ENCODE assay signal across 8 cellular contexts in the genomic region with DNA sequence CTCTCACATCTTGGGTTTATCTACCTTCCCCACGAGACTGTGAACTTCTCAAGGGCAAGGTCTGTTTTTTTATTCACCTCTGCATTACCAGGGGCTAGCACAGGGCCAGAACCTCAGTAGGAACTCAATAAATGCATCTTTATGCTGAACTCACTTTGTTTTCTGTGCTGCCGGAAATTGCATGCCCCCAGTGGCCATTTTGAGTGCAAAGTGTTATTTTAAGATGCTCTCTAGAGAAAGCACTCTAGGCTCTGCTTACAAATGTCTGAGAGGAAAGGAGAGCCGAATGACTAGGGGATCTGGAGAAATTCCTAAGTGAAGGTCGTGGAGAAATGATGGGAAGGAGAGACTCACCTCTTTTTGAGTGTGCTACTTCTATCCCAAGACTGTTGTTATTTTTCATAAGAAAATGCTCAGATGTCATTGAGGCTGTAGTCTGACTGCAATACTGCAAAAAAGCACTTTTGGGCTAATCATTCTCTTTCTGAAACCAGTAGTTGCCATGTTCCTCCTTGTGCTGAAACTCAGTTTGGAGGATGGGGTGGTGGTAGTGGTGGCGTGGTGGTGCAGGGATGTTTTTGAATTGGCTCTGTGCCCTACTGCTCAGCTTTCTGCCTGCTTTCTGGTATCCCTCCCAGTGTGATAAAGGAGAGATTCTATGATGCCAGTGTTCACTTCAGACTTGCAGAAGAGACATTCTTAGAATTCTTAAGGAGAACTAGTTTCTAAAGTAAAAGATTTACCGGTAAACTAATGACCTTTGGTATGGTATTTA. TPM values are rescaled to one million over a fixed set of nuclear protein-coding genes. Genes with fewer than 3 reads are reported as not detected.
DNase-seq lines count a peak whose midpoint lies in the region; ATAC-seq and TF ChIP-seq lines count a peak whose summit lies in the region.

No MANE protein-coding gene starts in this region.

- H3K9me3 ChIP-seq in PC-9 (ENCODE audit: insufficient read depth, low read depth) (no peaks in the 10 kb centered on the region), tibial artery (no peaks in the 10 kb centered on the region)

- no peaks in the 10 kb centered on the region for H3F3A ChIP-seq in PC-9 (ENCODE audit: insufficient read depth, low read depth)

- TF ChIP-seq CTCF in PC-9 (conservative IDR thresholded peaks at IDR 0.05): peak; percentile 48; the same call in 1 of the 2 replicates
- TF ChIP-seq CTCF in tibial artery (IDR thresholded peaks at IDR 0.05): peak in 1 of 2 experiments; percentile 32

- no peaks in the 10 kb centered on the region for H4K20me1 ChIP-seq in PC-9 (ENCODE audit: insufficient read depth)

- H3K27me3 ChIP-seq in PC-9 (ENCODE audit: insufficient read depth, low read depth) (no peaks in the 10 kb centered on the region), tibial artery (no peaks in the 10 kb centered on the region)

- ATAC-seq in GM18870 (IDR thresholded peaks at IDR 0.05; ENCODE audit: unreplicated experiment) (peak; percentile 64), HG03025 (IDR thresholded peaks at IDR 0.05; ENCODE audit: low FRiP score, unreplicated experiment) (peak; percentile 72)

- peak overlapping the region; percentile 83 for H3K4me3 Mint-ChIP-seq in activated naive CD8-positive, alpha-beta T cell

- H3K4me2 ChIP-seq in PC-9: 0 out of 2 replicates have a peak overlapping the region, but pooled peaks have one; percentile 7

- H3K4me3 ChIP-seq in PC-9 (no peak overlapping the region), tibial artery (no peak overlapping the region)

- H3K9me3 Mint-ChIP-seq in activated naive CD8-positive, alpha-beta T cell (ENCODE audit: low read depth): no peaks in the 10 kb centered on the region

- H3K4me1 Mint-ChIP-seq in activated naive CD8-positive, alpha-beta T cell (ENCODE audit: low read depth): peaks cover 78% of the 10 kb centered on the region

- H3K79me2 ChIP-seq in PC-9 (ENCODE audit: low read depth): no peaks in the 10 kb centered on the region

- H3K4me1 ChIP-seq in PC-9 (replicated peaks; ENCODE audit: insufficient read depth) (peaks cover 11% of the 10 kb centered on the region), tibial artery (peaks cover 0 to 57% (median 2%) of the 10 kb centered on the region in 4 donors)

- no peak overlapping the region for H3K27ac ChIP-seq in PC-9
- H3K27ac ChIP-seq in tibial artery: peak overlapping the region; percentile 41 to 47

- H3K36me3 Mint-ChIP-seq in activated naive CD8-positive, alpha-beta T cell: no peaks in the 10 kb centered on the region

- no peaks in the 10 kb centered on the region for H3K9me2 ChIP-seq in PC-9 (ENCODE audit: insufficient read depth)

- intact Hi-C loops in PC-9 (cut with micrococcal nuclease; ENCODE audit: unreplicated experiment): loop anchor here (5.0 kb wide), 1 partner anchor 40 kb away; a partner anchor contains a TSS
- intact Hi-C loops in tibial artery (cut with DNase I; ENCODE audit: low total_unique reads): no loop called here

- no peak overlapping the region for H2AFZ ChIP-seq in PC-9

- no TSS peak for BruUV-seq in PC-9 (replicated peaks; lab: Mats Ljungman, UMichigan)

- DNase-seq in AG20443 (ENCODE audit: low spot score): peak; percentile 16
- DNase-seq in PC-9: peak; percentile 8 to 51
- peak; percentile 64 for DNase-seq in kidney glomerular epithelial cell (lab: John Stamatoyannopoulos, UW)
- no peak for DNase-seq in tibial artery
- no peak for DNase-seq in cortex of kidney (lab: John Stamatoyannopoulos, UW)

- H3K27me3 Mint-ChIP-seq in activated naive CD8-positive, alpha-beta T cell: no peaks in the 10 kb centered on the region

- POLR2A ChIA-PET in PC-9 (lab: Charles Lee; ENCODE audit: unreplicated experiment): no interaction called here

- CTCF ChIA-PET in PC-9 (lab: Charles Lee): no interaction called here

- H3K36me3 ChIP-seq in PC-9 (ENCODE audit: low read depth): no peaks in the 10 kb centered on the region
- no peaks in the 10 kb centered on the region for H3K36me3 ChIP-seq in tibial artery

- peak overlapping the region; percentile 97 for H3K27ac Mint-ChIP-seq in activated naive CD8-positive, alpha-beta T cell

RNA-seq across cellular contexts. Expression of a gene that starts 41.3 kb away (rescaled TPM):
- total RNA-seq in PC-9 (2021): 9.0 and 11.1 TPM in 2 replicates

Comparison
In these comparisons a context has a peak if more than half of its experiments do, and no peak if none do; other contexts are left out.
1. DNase-seq: peak in AG20443 (single experiment), PC-9 (2 of 2) and kidney glomerular epithelial cell (single experiment); none in tibial artery (0 of 2) and cortex of kidney (single experiment).